ENCODE assay signal across 1 cellular context in the genomic region with DNA sequence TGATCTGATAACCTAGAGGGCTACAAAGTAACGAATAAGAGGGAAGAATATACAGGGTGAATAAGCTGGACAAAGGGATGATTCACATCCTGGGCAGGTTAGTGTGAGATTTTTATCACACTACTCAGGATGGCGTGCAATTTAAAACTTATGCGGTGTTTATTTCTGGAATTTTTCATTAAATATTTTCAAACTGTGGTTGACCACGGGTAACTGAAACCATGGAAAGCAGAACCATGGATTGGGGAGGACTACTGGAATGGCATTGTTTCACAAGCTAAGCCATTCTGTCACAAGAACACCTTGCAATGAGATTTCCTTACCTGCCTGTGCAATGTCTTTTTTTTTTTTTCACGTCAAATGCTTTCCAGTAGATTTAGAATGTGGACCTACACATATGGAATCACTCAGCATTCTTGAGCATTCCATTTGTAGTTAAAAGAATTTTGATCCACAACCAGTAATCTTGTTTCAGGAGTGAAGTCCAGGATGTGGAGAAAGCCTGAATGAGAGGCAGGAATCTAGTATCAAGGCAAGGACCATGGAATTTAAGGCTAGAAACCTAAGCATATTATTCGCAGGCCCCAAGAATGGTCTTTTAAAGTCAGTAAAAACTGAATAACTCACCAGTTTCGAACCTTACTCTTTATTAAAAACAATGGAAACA.
TF ChIP-seq lines count a peak whose summit lies in the region.

No MANE protein-coding gene starts in this region.

TF ChIP-seq in endothelial cell of umbilical vein, 7 proteins besides CTCF, POLR2A, EP300 and RAD21:
- no peak for TF ChIP-seq MAX (IDR thresholded peaks at IDR 0.05; ENCODE audit: insufficient read depth, insufficient read length)
- TF ChIP-seq JUN (IDR thresholded peaks at IDR 0.05; ENCODE audit: borderline replicate concordance, insufficient read depth, insufficient read length, low read depth) = peak; percentile 57
- peak; percentile 49 for TF ChIP-seq POLR2AphosphoS5 (IDR thresholded peaks at IDR 0.05; ENCODE audit: insufficient read depth, low read depth, low read length)
- TF ChIP-seq MYC (IDR thresholded peaks at IDR 0.05; ENCODE audit: low read depth, low read length) = no peak
- TF ChIP-seq FOS (IDR thresholded peaks at IDR 0.05; ENCODE audit: borderline replicate concordance, insufficient read depth, low read length) = peak; percentile 80
- peak; percentile 92 for TF ChIP-seq GATA2 (IDR thresholded peaks at IDR 0.05; ENCODE audit: insufficient read depth, insufficient read length, low read depth, low read length)
- TF ChIP-seq EZH2 (IDR thresholded peaks at IDR 0.05; ENCODE audit: borderline replicate concordance, low read depth, low read length, severe bottlenecking) = no peak
